ENCODE assay signal across 1 cellular context in the genomic region with DNA sequence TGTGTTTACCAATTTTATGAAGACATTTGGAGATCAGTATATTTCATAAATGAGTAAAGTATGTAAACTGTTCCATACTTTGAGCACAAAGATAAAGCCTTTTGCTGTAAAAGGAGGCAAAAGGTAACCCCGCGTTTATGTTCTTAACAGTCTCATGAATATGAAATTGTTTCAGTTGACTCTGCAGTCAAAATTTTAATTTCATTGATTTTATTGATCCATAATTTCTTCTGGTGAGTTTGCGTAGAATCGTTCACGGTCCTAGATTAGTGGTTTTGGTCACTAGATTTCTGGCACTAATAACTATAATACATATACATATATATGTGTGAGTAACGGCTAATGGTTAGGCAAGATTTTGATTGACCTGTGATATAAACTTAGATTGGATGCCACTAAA.
TF ChIP-seq lines count a peak whose summit lies in the region.

No MANE protein-coding gene starts in this region.

TF ChIP-seq in GM12878, 131 proteins besides CTCF, POLR2A, EP300 and RAD21:
- TF ChIP-seq TARDBP (IDR thresholded peaks at IDR 0.05; ENCODE audit: borderline replicate concordance), result no peak
- no peak for TF ChIP-seq WRNIP1 (IDR thresholded peaks at IDR 0.05; ENCODE audit: borderline replicate concordance, low read depth, low read length)
- no peak for TF ChIP-seq RB1 (IDR thresholded peaks at IDR 0.05; ENCODE audit: borderline replicate concordance)
- no peak for TF ChIP-seq CREB1 (IDR thresholded peaks at IDR 0.05; ENCODE audit: low read depth)
- no peak for TF ChIP-seq NR2C1 (IDR thresholded peaks at IDR 0.05)
- no peak for TF ChIP-seq CREM (IDR thresholded peaks at IDR 0.05; ENCODE audit: low read depth)
- TF ChIP-seq TCF3 (IDR thresholded peaks at IDR 0.05; ENCODE audit: borderline replicate concordance, insufficient read depth, low read depth, low read length), result no peak
- TF ChIP-seq ASH2L (IDR thresholded peaks at IDR 0.05; ENCODE audit: borderline replicate concordance, low read depth), result no peak
